12 cellular contexts compared by ENCODE assay signal in genomic region chr17:63702616-63703015, GRCh38. TPM values are rescaled to one million over a fixed set of nuclear protein-coding genes. Genes with fewer than 3 reads are reported as not detected.
DNase-seq lines count a peak whose midpoint lies in the region; ATAC-seq, FAIRE-seq and TF ChIP-seq lines count a peak whose summit lies in the region.
"Had no signal": no experiment of that assay in that cellular context is flagged by ENCODE, and none has a peak within 500 bp of the region (broad histone marks: within the 10 kb centered on the region; RNA-seq: fewer than 3 reads in every experiment).

No MANE protein-coding gene starts in this region.

- H3K36me3 ChIP-seq in BLaER1 (peaks cover 47% of the 10 kb centered on the region), pancreas (no peaks in the 10 kb centered on the region)

- H3K27me3 ChIP-seq in BLaER1 (no peaks in the 10 kb centered on the region), pancreas (no peaks in the 10 kb centered on the region)

- DNase-seq in GM12865 (ENCODE audit: low read depth) (no peak), natural killer cell (no peak), DMS 273 (lab: John Stamatoyannopoulos, UW; ENCODE audit: unreplicated experiment) (no peak), posterior vena cava (ENCODE audit: low spot score) (no peak), pancreas (no peak)
- DNase-seq: NCI-H1694 treated with DMSO at 0.1 percent for 48 hours, PC-3 had no signal

- H3K27me3 Mint-ChIP-seq in activated T-helper 17 cell treated with anti-CD3 and anti-CD28 coated beads, Interleukin-2, amount 50 U/mL, for 72 hours, result no peaks in the 10 kb centered on the region
- H3K27me3 Mint-ChIP-seq in natural killer cell (ENCODE audit: low read depth in 2 of 2), result no peaks in the 10 kb centered on the region

- H3K36me3 Mint-ChIP-seq in activated T-helper 17 cell treated with anti-CD3 and anti-CD28 coated beads, Interleukin-2, amount 50 U/mL, for 72 hours (ENCODE audit: low read depth), result peaks cover 46% of the 10 kb centered on the region
- H3K36me3 Mint-ChIP-seq in natural killer cell, result no peaks in the 10 kb centered on the region

- H3K4me3 ChIP-seq in BLaER1 (peak overlapping the region; percentile 78), GM12865 (ENCODE audit: low read depth, low read length) (peak overlapping the region; percentile 92), pancreas (no peak overlapping the region)

- no peaks in the 10 kb centered on the region for H3K9me3 Mint-ChIP-seq in activated T-helper 17 cell treated with anti-CD3 and anti-CD28 coated beads, Interleukin-2, amount 50 U/mL, for 72 hours
- H3K9me3 Mint-ChIP-seq in natural killer cell, result no peaks in the 10 kb centered on the region

- WGBS in pancreas, 2 donors, result 80 to 86% methylated on average over 6 of the region's 6 CpGs

- no peak for TF ChIP-seq CTCF in GM12865 (IDR thresholded peaks at IDR 0.05; ENCODE audit: insufficient read depth, low read depth, low read length, missing control alignments)
- no peak for TF ChIP-seq CTCF in natural killer cell (IDR thresholded peaks at IDR 0.05)
- no peak for TF ChIP-seq CTCF in pancreas (IDR thresholded peaks at IDR 0.05)

- peaks cover 32% of the 10 kb centered on the region for H3K4me1 Mint-ChIP-seq in activated T-helper 17 cell treated with anti-CD3 and anti-CD28 coated beads, Interleukin-2, amount 50 U/mL, for 72 hours
- peaks cover 62 to 66% of the 10 kb centered on the region in 2 donors for H3K4me1 Mint-ChIP-seq in natural killer cell

- H4K20me1 ChIP-seq in BLaER1, result peaks cover 65% of the 10 kb centered on the region

- H3K9ac ChIP-seq in BLaER1, result peak overlapping the region; percentile 69

- ATAC-seq in activated T-helper 17 cell treated with anti-CD3 and anti-CD28 coated beads, Interleukin-2, amount 50 U/mL, for 72 hours (replicated peaks), result no peak
- ATAC-seq in natural killer cell, result no peak
- no peak for ATAC-seq in GM18858 (IDR thresholded peaks at IDR 0.05; ENCODE audit: unreplicated experiment)
- no peak for ATAC-seq in pancreas

- peak overlapping the region; percentile 94 for H3K27ac Mint-ChIP-seq in activated T-helper 17 cell treated with anti-CD3 and anti-CD28 coated beads, Interleukin-2, amount 50 U/mL, for 72 hours
- peak overlapping the region; percentile 96 to 97 for H3K27ac Mint-ChIP-seq in natural killer cell

- peaks cover 82% of the 10 kb centered on the region for H3K4me1 ChIP-seq in BLaER1
- H3K4me1 ChIP-seq in pancreas, result no peaks in the 10 kb centered on the region

- H3K9me3 ChIP-seq in BLaER1, result no peaks in the 10 kb centered on the region
- H3K9me3 ChIP-seq in pancreas, result no peaks in the 10 kb centered on the region

- FAIRE-seq in pancreas (lab: Jason Lieb, UNC), result no peak
- FAIRE-seq: endothelial cell of umbilical vein had no signal

- peak overlapping the region; percentile 100 for H3K4me2 ChIP-seq in BLaER1

- H3K4me3 Mint-ChIP-seq in activated T-helper 17 cell treated with anti-CD3 and anti-CD28 coated beads, Interleukin-2, amount 50 U/mL, for 72 hours, result peak overlapping the region; percentile 95
- H3K4me3 Mint-ChIP-seq in natural killer cell, result peak overlapping the region; percentile 93

- intact Hi-C loops in natural killer cell (cut with micrococcal nuclease), result no loop called here
- intact Hi-C loops in posterior vena cava (cut with DNase I), result loop anchor here in 1 of 2 donors (10.0 kb wide), 1 partner anchor 62 kb away; no protein-coding TSS in a partner anchor
- intact Hi-C loops in pancreas (cut with DNase I), result loop anchor here in 1 of 3 donors (10.0 kb wide), 1 partner anchor 268 kb away; no protein-coding TSS in a partner anchor

- peak overlapping the region; percentile 65; the same call in 1 of the 2 replicates for H3K27ac ChIP-seq in BLaER1
- H3K27ac ChIP-seq in pancreas, result no peak overlapping the region
- H3K27ac ChIP-seq: VCaP had no signal

RNA-seq across cellular contexts. Expression of gene LIMD2, which starts 2.7 kb away (rescaled TPM):
- 100 to 1,000 TPM; 101 to 144 TPM for total RNA-seq in activated T-helper 17 cell treated with anti-CD3 and anti-CD28 coated beads, Interleukin-2, amount 50 U/mL, for 72 hours
- 100 to 1,000 TPM; 513 to 546 (median 524) TPM for total RNA-seq in natural killer cell
- 10 to 100 TPM in 1 of 2 donors, 1 to 10 TPM in 1; 9.6 to 13.0 TPM for total RNA-seq in posterior vena cava
- 10 to 100 TPM in 1 of 6 donors, 1 to 10 TPM in 5; 1.4 to 15.9 (median 4.7) TPM for total RNA-seq in pancreas
- 10 to 100 TPM; 10.9 to 16.6 TPM for polyA plus RNA-seq in pancreas

RNA-seq across cellular contexts. Expression of gene STRADA, which starts 39.0 kb away (rescaled TPM):
- total RNA-seq in activated T-helper 17 cell treated with anti-CD3 and anti-CD28 coated beads, Interleukin-2, amount 50 U/mL, for 72 hours, result 10 to 100 TPM; 49.0 to 56.8 TPM
- total RNA-seq in natural killer cell (10 to 100 TPM; 72.6 to 83.1 (median 78.2) TPM), posterior vena cava (10 to 100 TPM; 27.5 to 30.8 TPM), pancreas (10 to 100 TPM in 5 of 6 donors, 1 to 10 TPM in 1; 8.3 to 15.4 (median 12.1) TPM)
- polyA plus RNA-seq in pancreas, result 10 to 100 TPM; 18.3 to 26.7 TPM

Comparison
In these comparisons a context has a peak if more than half of its experiments do, and no peak if none do; other contexts are left out.
1. H3K4me3 ChIP-seq: peak in BLaER1 (single experiment) and GM12865 (single experiment); none in pancreas (0 of 4).
2. RNA of gene LIMD2, which starts 2.7 kb away (total RNA-seq): 513 to 546 TPM in natural killer cell and 101 to 144 TPM in activated T-helper 17 cell treated with anti-CD3 and anti-CD28 coated beads, Interleukin-2, amount 50 U/mL, for 72 hours; 9.6 to 13.0 TPM in posterior vena cava and 1.4 to 15.9 TPM in pancreas; every median in the first group is over 4 times any median in the second.